ENCODE assay signal across 25 cellular contexts in the genomic region with DNA sequence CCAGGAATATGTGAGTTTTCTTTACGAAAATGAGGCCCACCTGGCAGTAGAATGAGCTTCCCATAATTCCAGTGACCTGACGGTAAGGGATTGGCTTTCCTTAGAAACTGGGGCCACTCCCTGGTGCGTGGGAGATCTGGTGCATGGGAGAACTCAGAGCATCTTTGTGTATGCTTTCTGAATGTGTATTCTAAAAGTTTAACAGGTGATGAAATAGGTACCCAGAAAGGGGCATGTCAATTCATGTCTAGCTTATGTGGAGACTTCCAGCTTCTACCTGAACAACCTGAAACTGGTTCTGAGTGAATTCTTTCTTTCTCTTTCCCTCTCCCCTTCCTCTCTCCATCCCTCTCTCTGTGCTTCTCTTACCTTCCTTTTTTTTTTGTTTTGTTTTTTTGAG. TPM values are rescaled to one million over a fixed set of nuclear protein-coding genes. Genes with fewer than 3 reads are reported as not detected.
"Had no signal": no experiment of that assay in that cellular context is flagged by ENCODE, and none has a peak within 500 bp of the region (broad histone marks: within the 10 kb centered on the region; RNA-seq: fewer than 3 reads in every experiment).

No MANE protein-coding gene starts in this region.

- DNase-seq: effector CD4-positive, alpha-beta T cell; gastrocnemius medialis; heart right ventricle; hypothalamus; kidney glomerular epithelial cell; mucosa of descending colon; naive thymus-derived CD8-positive, alpha-beta T cell; ovary; sigmoid colon; stimulated activated CD4-positive, alpha-beta T cell treated with anti-CD3 and anti-CD28 coated beads, Interleukin-2, amount 100 ng/mL, for 24 hours; stimulated activated CD4-positive, alpha-beta T cell treated with anti-CD3 and anti-CD28 coated beads, Interleukin-4, amount 100 ng/mL, for 4 hours; stimulated activated naive B cell treated with anti-CD40 and anti-IgM and Interleukin-4, amounts not matched to agents 10 μg/mL and 1 μg/mL and 100 μg/mL, for 72 hours; stomach; substantia nigra; transverse colon had no signal

- H3K4me3 ChIP-seq: coronary artery, gastrocnemius medialis, heart right ventricle, mucosa of descending colon, ovary, right atrium auricular region, sigmoid colon, skin epidermis, stomach, thoracic aorta, transverse colon had no signal

- H3K4me1 ChIP-seq: gastrocnemius medialis, heart right ventricle, right atrium auricular region, sigmoid colon, stomach, transverse colon had no signal

- H3K27me3 ChIP-seq: ovary, right atrium auricular region had no signal

- H3K4me1 Mint-ChIP-seq: naive thymus-derived CD8-positive, alpha-beta T cell; neural crest cell had no signal

- H3K36me3 ChIP-seq: gastrocnemius medialis, heart right ventricle, ovary, right atrium auricular region, sigmoid colon, stomach, thoracic aorta, transverse colon had no signal

- H3K9me3 ChIP-seq: gastrocnemius medialis, mucosa of descending colon, ovary, right atrium auricular region, sigmoid colon, thoracic aorta, transverse colon had no signal

- H3K4me3 Mint-ChIP-seq: naive thymus-derived CD8-positive, alpha-beta T cell; neural crest cell; stimulated activated naive B cell treated with anti-CD40 and anti-IgM and Interleukin-4, amounts not matched to agents 10 μg/mL and 1 μg/mL and 100 μg/mL, for 72 hours had no signal

- H3K27ac Mint-ChIP-seq: naive thymus-derived CD8-positive, alpha-beta T cell; stimulated activated naive B cell treated with anti-CD40 and anti-IgM and Interleukin-4, amounts not matched to agents 10 μg/mL and 1 μg/mL and 100 μg/mL, for 72 hours had no signal

- ATAC-seq: esophagus mucosa; gastrocnemius medialis; heart right ventricle; mucosa of descending colon; naive thymus-derived CD8-positive, alpha-beta T cell; stimulated activated naive B cell treated with anti-CD40 and anti-IgM and Interleukin-4, amounts not matched to agents 10 μg/mL and 1 μg/mL and 100 μg/mL, for 72 hours had no signal

- FAIRE-seq: islet of Langerhans had no signal

- H3K27ac ChIP-seq: coronary artery, gastrocnemius medialis, heart right ventricle, ovary, right atrium auricular region, sigmoid colon, skin epidermis, stomach, thoracic aorta, transverse colon had no signal

RNA-seq across cellular contexts. Expression of gene FCRLA, which starts 15.2 kb away (rescaled TPM):
- total RNA-seq: dermis microvascular lymphatic vessel endothelial cell, gastrocnemius medialis, lung microvascular endothelial cell, neural crest cell, sigmoid colon, thoracic aorta had no signal

RNA-seq across cellular contexts. Expression of gene FCGR2B, which starts 28.9 kb away (rescaled TPM):
- total RNA-seq: dermis microvascular lymphatic vessel endothelial cell, fibroblast of lung, lung microvascular endothelial cell, neural crest cell had no signal
- polyA plus RNA-seq: fibroblast of lung had no signal

RNA-seq across cellular contexts. Expression of gene FCRLB, which starts 29.5 kb away (rescaled TPM):
- total RNA-seq: gastrocnemius medialis had no signal
